Comparison of ENCODE assay signal across 2 cellular contexts in genomic region chr1:962381-963350, GRCh38.
TF ChIP-seq lines count a peak whose summit lies in the region.

No MANE protein-coding gene starts in this region.

TF ChIP-seq in IMR-90, 13 proteins besides CTCF, POLR2A, EP300 and RAD21:
- TF ChIP-seq NFE2L2 (IDR thresholded peaks at IDR 0.05; ENCODE audit: low read depth, low read length) (no peak), RCOR1 (IDR thresholded peaks at IDR 0.05; ENCODE audit: insufficient replicate concordance, low read length) (no peak), USF2 (IDR thresholded peaks at IDR 0.05; ENCODE audit: low read depth, low read length) (no peak), MXI1 (IDR thresholded peaks at IDR 0.05; ENCODE audit: borderline replicate concordance, low read depth, low read length) (no peak), CHD1 (IDR thresholded peaks at IDR 0.05; ENCODE audit: low read depth, low read length) (no peak), RFX5 (IDR thresholded peaks at IDR 0.05; ENCODE audit: low read depth, low read length) (no peak), SMC3 (IDR thresholded peaks at IDR 0.05; ENCODE audit: low read depth, low read length) (no peak), FOS (IDR thresholded peaks at IDR 0.05; ENCODE audit: low read depth, low read length) (no peak), ELK1 (IDR thresholded peaks at IDR 0.05; ENCODE audit: borderline replicate concordance, low read depth, low read length) (no peak), CEBPB (IDR thresholded peaks at IDR 0.05; ENCODE audit: low read depth, low read length) (no peak), MAFK (IDR thresholded peaks at IDR 0.05; ENCODE audit: low read depth, low read length) (no peak), MAZ (IDR thresholded peaks at IDR 0.05; ENCODE audit: borderline replicate concordance, low read depth, low read length) (no peak), BHLHE40 (IDR thresholded peaks at IDR 0.05; ENCODE audit: low read depth, low read length) (no peak)

TF ChIP-seq in K562, 482 proteins besides CTCF, POLR2A, EP300 and RAD21:
- TF ChIP-seq ADNP (tag; IDR thresholded peaks at IDR 0.05) (no peak), ZFP36 (IDR thresholded peaks at IDR 0.05; ENCODE audit: low read depth, low read length, partially characterized antibody) (no peak), NFIX (CRISPR knock-in tag; IDR thresholded peaks at IDR 0.05; ENCODE audit: low read depth) (no peak), RBFOX2 (IDR thresholded peaks at IDR 0.05; ENCODE audit: low read depth, low read length) (peak; percentile 43; the same call in 1 of the 2 replicates), NFYB (IDR thresholded peaks at IDR 0.05; ENCODE audit: extremely low read depth, insufficient read length) (no peak), ZBTB33 (CRISPR knock-in tag; IDR thresholded peaks at IDR 0.05) (0 out of 2 replicates have a peak, but pooled peaks have one; percentile 75), ATF1 (CRISPR knock-in tag; IDR thresholded peaks at IDR 0.05) (no peak), ATF1 (tag; IDR thresholded peaks at IDR 0.05) (no peak), ZNF407 (IDR thresholded peaks at IDR 0.05; ENCODE audit: low read depth) (no peak), ZNF121 (CRISPR knock-in tag; conservative IDR thresholded peaks at IDR 0.05) (0 out of 2 replicates have a peak, but pooled peaks have one; percentile 3)
